10 cellular contexts compared by ENCODE assay signal in the genomic region with DNA sequence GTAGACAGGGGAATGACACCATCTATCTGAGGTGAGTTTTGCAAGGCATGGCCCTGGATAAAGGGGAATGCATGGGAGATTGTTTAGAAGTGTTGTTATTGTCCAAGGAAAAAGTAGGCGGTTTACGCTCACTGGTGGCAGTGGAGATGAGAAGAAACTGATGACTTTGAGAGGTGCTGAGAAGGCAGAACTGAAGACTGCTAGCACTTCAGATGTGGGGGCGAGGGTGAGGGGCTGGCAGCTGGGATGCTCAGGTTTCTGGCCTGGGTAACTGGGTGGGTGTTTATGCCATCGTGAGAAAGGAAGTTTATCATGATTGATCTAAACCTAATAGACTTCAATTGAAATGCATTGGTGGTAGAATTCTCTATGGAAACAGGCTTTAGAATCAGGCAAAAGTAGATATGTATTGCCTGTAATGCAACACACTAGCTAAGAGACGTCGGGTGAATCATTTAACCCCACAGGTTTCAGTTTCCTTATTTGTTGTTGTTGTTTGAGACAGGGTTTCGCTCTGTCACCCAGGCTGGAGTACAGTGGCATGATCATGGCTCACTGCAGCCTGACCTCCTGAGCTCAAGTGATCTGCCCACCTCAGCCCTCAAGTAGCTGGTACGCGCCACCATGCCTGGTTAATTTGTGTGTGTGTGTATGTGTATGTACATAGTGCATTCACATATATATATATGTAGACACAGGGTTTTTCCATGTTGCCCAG.
DNase-seq lines count a peak whose midpoint lies in the region; ATAC-seq and TF ChIP-seq lines count a peak whose summit lies in the region.
"Had no signal": no experiment of that assay in that cellular context is flagged by ENCODE, and none has a peak within 500 bp of the region (broad histone marks: within the 10 kb centered on the region; RNA-seq: fewer than 3 reads in every experiment).

No MANE protein-coding gene starts in this region.

- CTCF ChIA-PET in GM10248 (lab: Yijun Ruan, JAX): interaction anchor here (1.0 kb wide), 1 partner anchor 16 kb away, joined by 3 read pairs; no protein-coding TSS in a partner anchor

- H3K9me3 ChIP-seq in lower lobe of right lung: no peaks in the 10 kb centered on the region

- ATAC-seq in GM19035 (IDR thresholded peaks at IDR 0.05; ENCODE audit: unreplicated experiment): peak; percentile 100
- ATAC-seq in HG02759 (IDR thresholded peaks at IDR 0.05; ENCODE audit: unreplicated experiment): peak; percentile 100
- ATAC-seq in HG03558 (IDR thresholded peaks at IDR 0.05; ENCODE audit: extremely low read depth, unreplicated experiment): peak; percentile 100
- ATAC-seq in lower lobe of right lung: no peak

- DNase-seq in GM10248 (ENCODE audit: extremely low spot score) (peak; percentile 29), HT-29 (ENCODE audit: low spot score) (no peak), NCI-H146 (lab: John Stamatoyannopoulos, UW) (no peak), NCI-H510A (lab: John Stamatoyannopoulos, UW) (no peak), lower lobe of right lung (no peak)
- DNase-seq: midbrain, NCI-H1048 had no signal

- H3K36me3 ChIP-seq in lower lobe of right lung: no peaks in the 10 kb centered on the region

- TF ChIP-seq CTCF in GM10248 (IDR thresholded peaks at IDR 0.05; ENCODE audit: control extremely low read depth, extremely low read depth, low read depth, missing control alignments) (no peak), lower lobe of right lung (IDR thresholded peaks at IDR 0.05) (no peak)

- POLR2A ChIA-PET in GM10248 (lab: Yijun Ruan, JAX): no interaction called here

- intact Hi-C loops in lower lobe of right lung (cut with DNase I): no loop called here

- H3K27me3 ChIP-seq in lower lobe of right lung (ENCODE audit: low read depth): no peaks in the 10 kb centered on the region

- no peak overlapping the region for H3K4me3 ChIP-seq in lower lobe of right lung

- no peak overlapping the region for H3K27ac ChIP-seq in lower lobe of right lung

- H3K4me1 ChIP-seq in lower lobe of right lung: no peaks in the 10 kb centered on the region

Comparison
In these comparisons a context has a peak if more than half of its experiments do, and no peak if none do; other contexts are left out.
1. ATAC-seq: peak in GM19035 (single experiment), HG02759 (single experiment) and HG03558 (single experiment); none in lower lobe of right lung (0 of 2).